21 cellular contexts compared by ENCODE assay signal in genomic region chr21:35460441-35460840, GRCh38.
"Had no signal": no experiment of that assay in that cellular context is flagged by ENCODE, and none has a peak within 500 bp of the region (broad histone marks: within the 10 kb centered on the region; RNA-seq: fewer than 3 reads in every experiment).

No MANE protein-coding gene starts in this region.

- FAIRE-seq: endothelial cell of umbilical vein, frontal cortex, kidney had no signal

- H3K4me3 ChIP-seq: colonic mucosa, esophagus muscularis mucosa, gastroesophageal sphincter, heart left ventricle, hepatocyte, left lung, lower lobe of right lung had no signal

- H3K4me1 ChIP-seq: colonic mucosa, esophagus muscularis mucosa, foreskin keratinocyte, gastroesophageal sphincter, left lung had no signal

- H3K79me2 ChIP-seq: hepatocyte had no signal

- H3K27ac ChIP-seq: colonic mucosa, esophagus muscularis mucosa, foreskin keratinocyte, gastroesophageal sphincter, heart left ventricle, hepatocyte, left lung, lower lobe of right lung had no signal

- H3K4me2 ChIP-seq: hepatocyte had no signal

- H3K36me3 ChIP-seq: colonic mucosa, esophagus muscularis mucosa, gastroesophageal sphincter, heart left ventricle, left lung, lower lobe of right lung had no signal

- DNase-seq: colonic mucosa; cortex of kidney; effector CD8-positive, alpha-beta T cell; foreskin keratinocyte; heart left ventricle; hypothalamus; immature natural killer cell; islet precursor cell; kidney; kidney glomerular epithelial cell; left colon; left lung; left ventricle myocardium superior; lower lobe of right lung; mesenchymal stem cell; midbrain had no signal

- H3K27me3 ChIP-seq: colonic mucosa, esophagus muscularis mucosa, foreskin keratinocyte, gastroesophageal sphincter, heart left ventricle, hepatocyte, left lung had no signal

- H2AFZ ChIP-seq: hepatocyte had no signal

- ATAC-seq: foreskin keratinocyte, gastroesophageal sphincter, heart left ventricle, left colon, left lung, left ventricle myocardium superior, lower lobe of right lung had no signal

- H3K9me3 ChIP-seq: colonic mucosa, esophagus muscularis mucosa, gastroesophageal sphincter, heart left ventricle, left lung, lower lobe of right lung had no signal
